In genomic region chr7:143362126-143362961, GRCh38 we compare ENCODE assay signal across 8 cellular contexts. TPM values are rescaled to one million over a fixed set of nuclear protein-coding genes. Genes with fewer than 3 reads are reported as not detected.
DNase-seq lines count a peak whose midpoint lies in the region; ATAC-seq and TF ChIP-seq lines count a peak whose summit lies in the region.

FAM131B (minus strand) TSS chr7:143362713; CDS start chr7:143362603, 110 bp downstream.

- TF ChIP-seq POLR2A in HCT116 (IDR thresholded peaks at IDR 0.05; ENCODE audit: borderline replicate concordance, extremely low read depth, insufficient read depth, insufficient read length), result no peak

- peaks cover 14 to 25% of the 10 kb centered on the region in 2 donors for H3K27me3 Mint-ChIP-seq in CD8-positive, alpha-beta memory T cell
- peaks cover 56 to 78% (median 73%) of the 10 kb centered on the region in 3 donors for H3K27me3 Mint-ChIP-seq in naive B cell

- no peaks in the 10 kb centered on the region for H3K79me2 ChIP-seq in HCT116 (ENCODE audit: insufficient read depth, low read length)

- H3K27ac ChIP-seq in CD8-positive, alpha-beta memory T cell (ENCODE audit: low read depth, low read length), result no peak within 1 kb of the TSS
- H3K27ac ChIP-seq in HCT116 (ENCODE audit: low read depth, low read length), result no peak within 1 kb of the TSS

- no peaks in the 10 kb centered on the region for H3K9me3 ChIP-seq in CD8-positive, alpha-beta memory T cell (ENCODE audit: low read length)
- H3K9me3 ChIP-seq in HCT116 (ENCODE audit: control insufficient read depth in 1 of 2, insufficient read depth in 1 of 2, low read depth in 1 of 2, low read length in 2 of 2), result no peaks in the 10 kb centered on the region

- POLR2A ChIA-PET in CD8-positive, alpha-beta memory T cell (lab: Charles Lee), result interaction anchor here (0.6 to 1.0 kb wide), 5 partner anchors 18 to 99 kb away, joined by 3 to 6 read pairs (median 3); partner anchors contain the start of gene GSTK1
- POLR2A ChIA-PET in HCT116 (lab: Charles Lee), result no interaction called here

- H3K9me2 ChIP-seq in HCT116 (ENCODE audit: insufficient read depth), result no peaks in the 10 kb centered on the region

- no peaks in the 10 kb centered on the region for H3K36me3 ChIP-seq in CD8-positive, alpha-beta memory T cell (ENCODE audit: insufficient read depth, low read length)
- no peaks in the 10 kb centered on the region for H3K36me3 ChIP-seq in HCT116 (ENCODE audit: control insufficient read depth in 1 of 2, insufficient read depth in 2 of 2, low read length in 2 of 2)

- TF ChIP-seq RAD21 in HCT116 (IDR thresholded peaks at IDR 0.05; ENCODE audit: low read depth), result no peak

- peaks cover 25% of the 10 kb centered on the region for H3K27me3 ChIP-seq in CD8-positive, alpha-beta memory T cell (ENCODE audit: insufficient read depth, low read length, poor library complexity, severe bottlenecking)
- H3K27me3 ChIP-seq in HCT116 (ENCODE audit: insufficient read depth, low read length), result no peaks in the 10 kb centered on the region

- RAD21 ChIA-PET in HCT116 (lab: Charles Lee; ENCODE audit: low non-redundant PET in 1 of 2, low total read pairs in 2 of 2, uncharacterized antibody in 2 of 2, unreplicated experiment in 2 of 2), result no interaction called here

- CTCF ChIA-PET in CD8-positive, alpha-beta memory T cell (lab: Charles Lee), result interaction anchor here (1.0 to 3.4 kb wide), 4 partner anchors 10 to 122 kb away, joined by 3 to 12 read pairs (median 6); no protein-coding TSS in a partner anchor
- CTCF ChIA-PET in HCT116 (lab: Charles Lee), result no interaction called here

- DNase-seq in CD8-positive, alpha-beta memory T cell, result peak in 3 of 5 donors; percentile 34 to 64 (median 38)
- no peak for DNase-seq in HCT116 (ENCODE audit: low read depth, low spot score)
- DNase-seq in activated CD4-positive, alpha-beta T cell treated with anti-CD3 and anti-CD28 coated beads for 48 hours, result peak; percentile 42
- DNase-seq in epithelial cell of proximal tubule (ENCODE audit: low read depth), result no peak
- no peak for DNase-seq in naive B cell
- DNase-seq in dedifferentiated amniotic fluid mesenchymal stem cell (ENCODE audit: extremely low spot score), result no peak

- peaks cover 10 to 16% (median 11%) of the 10 kb centered on the region in 3 donors for H3K4me1 Mint-ChIP-seq in CD8-positive, alpha-beta memory T cell
- H3K4me1 Mint-ChIP-seq in naive B cell, result peaks cover 0 to 19% (median 17%) of the 10 kb centered on the region in 3 donors

- no peak within 1 kb of the TSS for H2AFZ ChIP-seq in HCT116 (ENCODE audit: low read depth, low read length, poor library complexity, severe bottlenecking)

- TF ChIP-seq CTCF in HCT116 (IDR thresholded peaks at IDR 0.05 in 2 of 3, conservative IDR thresholded peaks at IDR 0.05 in 1 of 3; ENCODE audit: borderline replicate concordance in 1 of 3, insufficient read depth in 1 of 3, low read depth in 2 of 3, low read length in 2 of 3), result no peak
- TF ChIP-seq CTCF in epithelial cell of proximal tubule (conservative IDR thresholded peaks at IDR 0.05; ENCODE audit: low read depth, low read length), result no peak

- H3K36me3 Mint-ChIP-seq in CD8-positive, alpha-beta memory T cell, result no peaks in the 10 kb centered on the region
- H3K36me3 Mint-ChIP-seq in naive B cell, result peaks cover 0 to 12% of the 10 kb centered on the region in 2 donors

- H3K4me1 ChIP-seq in CD8-positive, alpha-beta memory T cell (ENCODE audit: insufficient read depth, low read length), result peaks cover 7% of the 10 kb centered on the region
- H3K4me1 ChIP-seq in HCT116 (ENCODE audit: control insufficient read depth in 1 of 2, insufficient read depth in 2 of 2, low read length in 2 of 2), result peaks cover 0 to 8% of the 10 kb centered on the region in 2 experiments; a peak in 1 of 4 replicates

- no peaks in the 10 kb centered on the region for H3K9me3 Mint-ChIP-seq in CD8-positive, alpha-beta memory T cell
- H3K9me3 Mint-ChIP-seq in naive B cell, result no peaks in the 10 kb centered on the region

- H3K4me3 Mint-ChIP-seq in CD8-positive, alpha-beta memory T cell, result peak within 1 kb of the TSS; percentile 74 to 96 (median 85)
- peak within 1 kb of the TSS; percentile 64 to 90 (median 84) for H3K4me3 Mint-ChIP-seq in naive B cell

- H3K4me2 ChIP-seq in HCT116 (ENCODE audit: low read length), result peak within 1 kb of the TSS; percentile 67

- ATAC-seq in HCT116 (peak; percentile 56), naive B cell (ENCODE audit: low read depth in 2 of 2) (peak; percentile 63 to 67), HG03280 (IDR thresholded peaks at IDR 0.05; ENCODE audit: unreplicated experiment) (no peak), HG02981 (IDR thresholded peaks at IDR 0.05; ENCODE audit: unreplicated experiment) (no peak)

- peak within 1 kb of the TSS in 6 of 8 donors; percentile 37 to 91 (median 68) for H3K27ac Mint-ChIP-seq in CD8-positive, alpha-beta memory T cell
- H3K27ac Mint-ChIP-seq in naive B cell, result peak within 1 kb of the TSS in 1 of 6 donors; percentile 69

- BruUV-seq in HCT116 (replicated peaks; lab: Mats Ljungman, UMichigan), result no TSS peak

- no peaks in the 10 kb centered on the region for H4K20me1 ChIP-seq in HCT116 (ENCODE audit: insufficient read depth)

- no peak within 1 kb of the TSS for H3K9ac ChIP-seq in HCT116 (ENCODE audit: low read length)

- H3K4me3 ChIP-seq in CD8-positive, alpha-beta memory T cell (ENCODE audit: low read length), result peak within 1 kb of the TSS; percentile 47
- peak within 1 kb of the TSS; percentile 34 to 53 for H3K4me3 ChIP-seq in HCT116 (replicated peaks in 1 of 2; ENCODE audit: low read depth in 1 of 2, low read length in 2 of 2)
- H3K4me3 ChIP-seq in epithelial cell of proximal tubule (ENCODE audit: low read depth, low read length), result peak within 1 kb of the TSS; percentile 41

- intact Hi-C loops in HCT116 (cut with micrococcal nuclease), result loop anchor here (1.0 kb wide), 1 partner anchor 17 kb away; no protein-coding TSS in a partner anchor

TF ChIP-seq in HCT116, 20 proteins besides CTCF, POLR2A, EP300 and RAD21 (continues in another document):
- no peak for TF ChIP-seq ELF1 (IDR thresholded peaks at IDR 0.05; ENCODE audit: borderline replicate concordance, low read depth)
- TF ChIP-seq TCF7L2 (IDR thresholded peaks at IDR 0.05; ENCODE audit: borderline replicate concordance, extremely low read depth, insufficient read depth, insufficient read length), result no peak
- no peak for TF ChIP-seq YY1 (IDR thresholded peaks at IDR 0.05; ENCODE audit: extremely low read depth, insufficient replicate concordance, low read depth, low read length)
- TF ChIP-seq SIN3A (IDR thresholded peaks at IDR 0.05; ENCODE audit: low read depth), result no peak
- no peak for TF ChIP-seq CBX3 (IDR thresholded peaks at IDR 0.05; ENCODE audit: low read depth)
- TF ChIP-seq REST (IDR thresholded peaks at IDR 0.05; ENCODE audit: low read depth), result no peak
- no peak for TF ChIP-seq ZNF274 (IDR thresholded peaks at IDR 0.05; ENCODE audit: low read depth, low read length)
- TF ChIP-seq POLR2AphosphoS5 (IDR thresholded peaks at IDR 0.05; ENCODE audit: low read depth, low read length), result no peak
- TF ChIP-seq, protein P1, sequence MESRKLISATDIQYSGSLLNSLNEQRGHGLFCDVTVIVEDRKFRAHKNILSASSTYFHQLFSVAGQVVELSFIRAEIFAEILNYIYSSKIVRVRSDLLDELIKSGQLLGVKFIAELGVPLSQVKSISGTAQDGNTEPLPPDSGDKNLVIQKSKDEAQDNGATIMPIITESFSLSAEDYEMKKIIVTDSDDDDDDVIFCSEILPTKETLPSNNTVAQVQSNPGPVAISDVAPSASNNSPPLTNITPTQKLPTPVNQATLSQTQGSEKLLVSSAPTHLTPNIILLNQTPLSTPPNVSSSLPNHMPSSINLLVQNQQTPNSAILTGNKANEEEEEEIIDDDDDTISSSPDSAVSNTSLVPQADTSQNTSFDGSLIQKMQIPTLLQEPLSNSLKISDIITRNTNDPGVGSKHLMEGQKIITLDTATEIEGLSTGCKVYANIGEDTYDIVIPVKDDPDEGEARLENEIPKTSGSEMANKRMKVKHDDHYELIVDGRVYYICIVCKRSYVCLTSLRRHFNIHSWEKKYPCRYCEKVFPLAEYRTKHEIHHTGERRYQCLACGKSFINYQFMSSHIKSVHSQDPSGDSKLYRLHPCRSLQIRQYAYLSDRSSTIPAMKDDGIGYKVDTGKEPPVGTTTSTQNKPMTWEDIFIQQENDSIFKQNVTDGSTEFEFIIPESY (IDR thresholded peaks at IDR 0.05; ENCODE audit: extremely low read depth, insufficient replicate concordance, low read length), result no peak
- TF ChIP-seq EZH2phosphoT487 (IDR thresholded peaks at IDR 0.05; ENCODE audit: borderline replicate concordance), result no peak
- TF ChIP-seq SP1 (IDR thresholded peaks at IDR 0.05; ENCODE audit: low read depth), result no peak
- no peak for TF ChIP-seq JUND (IDR thresholded peaks at IDR 0.05)
- no peak for TF ChIP-seq EZH2 (IDR thresholded peaks at IDR 0.05)

RNA-seq across cellular contexts. Expression of gene FAM131B, which starts in this region (rescaled TPM):
- total RNA-seq in CD8-positive, alpha-beta memory T cell, result 1 to 10 TPM; 2.4 to 2.8 TPM
- polyA plus RNA-seq in CD8-positive, alpha-beta memory T cell, result 1.6 TPM
- total RNA-seq in HCT116 (2021; ENCODE audit: unreplicated experiment), result 0.20 TPM
- 0.21 and 0.34 TPM in 2 replicates for polyA plus RNA-seq in HCT116 (2012)
- total RNA-seq in epithelial cell of proximal tubule, result 0.29 and 1.5 TPM in 2 replicates
- not detected for polyA plus RNA-seq in naive B cell (ENCODE audit: low read depth in 6 of 6)

Comparison
In these comparisons a context has a peak if more than half of its experiments do, and no peak if none do; other contexts are left out.
1. Peak in ATAC-seq, H3K4me3 ChIP-seq and H3K4me2 ChIP-seq in HCT116; RNA of the gene not detected or under 1 TPM.
2. Peak in ATAC-seq in naive B cell; RNA of the gene not detected or under 1 TPM.
3. DNase-seq: peak in CD8-positive, alpha-beta memory T cell (3 of 5) and activated CD4-positive, alpha-beta T cell treated with anti-CD3 and anti-CD28 coated beads for 48 hours (single experiment); none in HCT116 (single experiment), epithelial cell of proximal tubule (single experiment), naive B cell (single experiment) and dedifferentiated amniotic fluid mesenchymal stem cell (single experiment).
4. Peak in every context shown above with its lines, with median percentiles within 50 percentile points of each other: H3K4me3 ChIP-seq.